Comparison of ENCODE assay signal across 2 cellular contexts in genomic region chr5:87413116-87413645, GRCh38.
TF ChIP-seq lines count a peak whose summit lies in the region.

No MANE protein-coding gene starts in this region.

TF ChIP-seq in HCT116, 20 proteins besides CTCF, POLR2A, EP300 and RAD21 (continued from another document):
- no peak for TF ChIP-seq ZBTB33 (IDR thresholded peaks at IDR 0.05; ENCODE audit: extremely low read depth, insufficient replicate concordance, low read length)

TF ChIP-seq in H1, 55 proteins besides CTCF, POLR2A, EP300 and RAD21:
- TF ChIP-seq ATF3 (IDR thresholded peaks at IDR 0.05; ENCODE audit: insufficient read depth, low read depth, low read length) (no peak), SUZ12 (IDR thresholded peaks at IDR 0.05; ENCODE audit: low read length) (no peak), ZNF274 (IDR thresholded peaks at IDR 0.05; ENCODE audit: borderline replicate concordance, extremely low read depth, low read length) (no peak), JUN (IDR thresholded peaks at IDR 0.05; ENCODE audit: low read depth, low read length) (no peak), SRF (IDR thresholded peaks at IDR 0.05; ENCODE audit: low read depth, low read length) (no peak), SP1 (IDR thresholded peaks at IDR 0.05; ENCODE audit: low read depth, low read length) (no peak), FOSL1 (IDR thresholded peaks at IDR 0.05; ENCODE audit: insufficient read depth, low read depth, low read length) (no peak), TAF1 (IDR thresholded peaks at IDR 0.05; ENCODE audit: low read depth, low read length) (no peak), CHD1 (IDR thresholded peaks at IDR 0.05; ENCODE audit: low read depth, low read length) (no peak), CHD7 (IDR thresholded peaks at IDR 0.05; ENCODE audit: insufficient replicate concordance, low read length) (no peak), TBP (IDR thresholded peaks at IDR 0.05; ENCODE audit: low read depth, low read length) (no peak), NANOG (IDR thresholded peaks at IDR 0.05; ENCODE audit: insufficient read depth, low read depth, low read length, poor library complexity, severe bottlenecking) (no peak), SIN3A (conservative IDR thresholded peaks at IDR 0.05 in 1 of 2, IDR thresholded peaks at IDR 0.05 in 1 of 2; ENCODE audit: low read depth in 1 of 2, low read length in 2 of 2) (no peak), JUND (IDR thresholded peaks at IDR 0.05; ENCODE audit: low read length) (no peak)
